ENCODE assay signal across 17 cellular contexts in genomic region chr2:169065864-169066507, GRCh38.
A peak's percentile ranks its signal among the peaks of the same experiment; 100 is the strongest.
DNase-seq lines count a peak whose midpoint lies in the region; TF ChIP-seq lines count a peak whose summit lies in the region.
"Had no signal": no experiment of that assay in that cellular context is flagged by ENCODE, and none has a peak within 500 bp of the region (broad histone marks: within the 10 kb centered on the region; RNA-seq: fewer than 3 reads in every experiment).

No MANE protein-coding gene starts in this region.

- H3K4me3 ChIP-seq in fibroblast of mammary gland (ENCODE audit: control insufficient read depth, low read depth, low read length) (no peak overlapping the region), subcutaneous abdominal adipose tissue (ENCODE audit: low read depth in 1 of 5, low read length in 5 of 5) (no peak overlapping the region)
- H3K4me3 ChIP-seq: HAP-1 had no signal

- peak overlapping the region; percentile 50; the same call in 1 of the 2 replicates for H3K27ac ChIP-seq in C4-2B
- peak overlapping the region; percentile 20 for H3K27ac ChIP-seq in caudate nucleus (ENCODE audit: low read depth, low read length)
- peak overlapping the region; percentile 35 for H3K27ac ChIP-seq in subcutaneous abdominal adipose tissue (ENCODE audit: low read depth, low read length)

- TF ChIP-seq CTCF in C4-2B (conservative IDR thresholded peaks at IDR 0.05) (no peak), fibroblast of mammary gland (conservative IDR thresholded peaks at IDR 0.05; ENCODE audit: control insufficient read depth, insufficient read depth, low read depth, low read length) (no peak)

- no peaks in the 10 kb centered on the region for H3K9me3 ChIP-seq in subcutaneous abdominal adipose tissue (ENCODE audit: control insufficient read depth in 5 of 5, low read length in 5 of 5)
- H3K9me3 ChIP-seq: HAP-1 had no signal

- DNase-seq in caudate nucleus (lab: John Stamatoyannopoulos, UW), result no peak
- DNase-seq in fibroblast of mammary gland (ENCODE audit: low read depth), result peak; percentile 66
- no peak for DNase-seq in T-helper 1 cell
- DNase-seq in NCI-H510A treated with DMSO at 0.1 percent for 48 hours (lab: John Stamatoyannopoulos, UW), result no peak
- no peak for DNase-seq in NCI-H2081 treated with DMSO at 0.1 percent for 48 hours (lab: John Stamatoyannopoulos, UW)
- no peak for DNase-seq in activated naive CD4-positive, alpha-beta T cell treated with Interleukin-2 at 50 U/mL for 16 hours
- DNase-seq: CD4-positive, alpha-beta T cell; COR-L47; DMS79; NCI-H1105; NCI-H146; NCI-H2029 treated with DMSO at 0.1 percent for 48 hours; NCI-H2171 treated with DMSO at 0.1 percent for 48 hours; SHP77 had no signal

- H3K27me3 ChIP-seq in subcutaneous abdominal adipose tissue (ENCODE audit: control insufficient read depth in 5 of 5, insufficient read depth in 4 of 5, low read length in 5 of 5), result no peaks in the 10 kb centered on the region

- H3K36me3 ChIP-seq in subcutaneous abdominal adipose tissue (ENCODE audit: control insufficient read depth in 5 of 5, insufficient read depth in 5 of 5, low read length in 5 of 5), result no peaks in the 10 kb centered on the region
- H3K36me3 ChIP-seq: HAP-1 had no signal

- peaks cover 0 to 17% (median 13%) of the 10 kb centered on the region in 5 donors for H3K4me1 ChIP-seq in subcutaneous abdominal adipose tissue (ENCODE audit: control insufficient read depth in 5 of 5, insufficient read depth in 5 of 5, low read length in 5 of 5)
- H3K4me1 ChIP-seq: HAP-1 had no signal

- no peak overlapping the region for H3K9ac ChIP-seq in subcutaneous abdominal adipose tissue (ENCODE audit: low read length in 5 of 5)
